ENCODE assay signal across 9 cellular contexts in genomic region chr20:58179083-58179431, GRCh38. TPM values are rescaled to one million over a fixed set of nuclear protein-coding genes. Genes with fewer than 3 reads are reported as not detected.
DNase-seq lines count a peak whose midpoint lies in the region; FAIRE-seq and TF ChIP-seq lines count a peak whose summit lies in the region.
"Had no signal": no experiment of that assay in that cellular context is flagged by ENCODE, and none has a peak within 500 bp of the region (broad histone marks: within the 10 kb centered on the region; RNA-seq: fewer than 3 reads in every experiment).

No MANE protein-coding gene starts in this region.

- POLR2A ChIA-PET in RWPE1 (lab: Yijun Ruan, JAX; ENCODE audit: low non-redundant PET), result no interaction called here

- H2AFZ ChIP-seq in neural cell (ENCODE audit: low read depth, low read length), result no peak overlapping the region

- no peak overlapping the region for H3K4me2 ChIP-seq in neural cell (ENCODE audit: low read length)

- H3K9me2 ChIP-seq in neural cell (ENCODE audit: insufficient read depth, low read length), result no peaks in the 10 kb centered on the region

- no peaks in the 10 kb centered on the region for H3F3A ChIP-seq in neural cell (ENCODE audit: insufficient read depth, low read length, poor library complexity, severe bottlenecking)

- no peaks in the 10 kb centered on the region for H3K79me2 ChIP-seq in neural cell (replicated peaks; ENCODE audit: insufficient read depth, low read length)

- no peak for TF ChIP-seq RAD21 in neural cell (conservative IDR thresholded peaks at IDR 0.05)

- FAIRE-seq in GM12892 (lab: Jason Lieb, UNC), result no peak

- no peaks in the 10 kb centered on the region for H4K20me1 ChIP-seq in neural cell (ENCODE audit: insufficient read depth)

- peaks cover 20% of the 10 kb centered on the region for H3K27me3 Mint-ChIP-seq in brain

- TF ChIP-seq POLR2A in GM12892 (IDR thresholded peaks at IDR 0.05; ENCODE audit: low read depth, low read length), result no peak

- TF ChIP-seq CTCF in C4-2B (conservative IDR thresholded peaks at IDR 0.05), result no peak
- no peak for TF ChIP-seq CTCF in LNCaP clone FGC (IDR thresholded peaks at IDR 0.05; ENCODE audit: control insufficient read depth, extremely low read depth, insufficient read depth)
- TF ChIP-seq CTCF in brain (conservative IDR thresholded peaks at IDR 0.05), result no peak
- TF ChIP-seq CTCF in neural cell (IDR thresholded peaks at IDR 0.05; ENCODE audit: poor library complexity, severe bottlenecking), result no peak
- TF ChIP-seq CTCF in RWPE1 (conservative IDR thresholded peaks at IDR 0.05; ENCODE audit: low read depth), result no peak

- peaks cover 0 to 5% (median 3%) of the 10 kb centered on the region in 5 experiments for H3K9me3 Mint-ChIP-seq in brain

- H3K4me3 ChIP-seq in LNCaP clone FGC (ENCODE audit: low read depth, low read length), result peak overlapping the region; percentile 41
- peak overlapping the region; percentile 56 for H3K4me3 ChIP-seq in neural cell (ENCODE audit: low read length)
- H3K4me3 ChIP-seq: cardiac muscle cell had no signal

- H3K9me3 ChIP-seq in neural cell (ENCODE audit: low read length), result no peaks in the 10 kb centered on the region

- peak overlapping the region; percentile 58 to 79 (median 72) for H3K4me3 Mint-ChIP-seq in brain

- no peaks in the 10 kb centered on the region for H3K36me3 Mint-ChIP-seq in brain

- H3K27ac Mint-ChIP-seq in brain, result peak overlapping the region in 3 of 5 experiments; percentile 1 to 85 (median 39)

- DNase-seq in LNCaP clone FGC (ENCODE audit: low read depth) (no peak), GM12892 (ENCODE audit: insufficient read length) (no peak), RWPE1 (ENCODE audit: low spot score) (no peak)
- DNase-seq in effector CD8-positive, alpha-beta T cell (lab: John Stamatoyannopoulos, UW), result no peak
- DNase-seq in central memory CD4-positive, alpha-beta T cell, result no peak

- H3K36me3 ChIP-seq in neural cell (ENCODE audit: insufficient read depth, low read length), result no peaks in the 10 kb centered on the region
- H3K36me3 ChIP-seq: cardiac muscle cell had no signal

- peaks cover 10% of the 10 kb centered on the region for H3K27me3 ChIP-seq in neural cell (ENCODE audit: insufficient read depth, low read depth, low read length)

- H3K27ac ChIP-seq in C4-2B, result peak overlapping the region; percentile 41
- H3K27ac ChIP-seq in neural cell (ENCODE audit: low read length), result no peak overlapping the region
- H3K27ac ChIP-seq in RWPE1, result no peak overlapping the region
- H3K27ac ChIP-seq: cardiac muscle cell had no signal

- no peak for TF ChIP-seq EP300 in neural cell (conservative IDR thresholded peaks at IDR 0.05; ENCODE audit: poor library complexity, severe bottlenecking)

- peaks cover 40% of the 10 kb centered on the region for H3K4me1 Mint-ChIP-seq in brain

- H3K9ac ChIP-seq in neural cell (ENCODE audit: low read length), result no peak overlapping the region

- CTCF ChIA-PET in RWPE1 (lab: Yijun Ruan, JAX), result interaction anchor here (1.0 to 1.9 kb wide), 7 partner anchors 9 to 556 kb away, joined by 3 to 14 read pairs (median 4); no protein-coding TSS in a partner anchor

TF ChIP-seq in neural cell, 6 proteins besides CTCF, POLR2A, EP300 and RAD21:
- TF ChIP-seq SMC3 (conservative IDR thresholded peaks at IDR 0.05; ENCODE audit: poor library complexity), result no peak
- TF ChIP-seq POLR2AphosphoS5 (IDR thresholded peaks at IDR 0.05), result no peak
- no peak for TF ChIP-seq EZH2 (IDR thresholded peaks at IDR 0.05; ENCODE audit: borderline replicate concordance, insufficient read depth, low read length, poor library complexity, severe bottlenecking)
- no peak for TF ChIP-seq TAF1 (IDR thresholded peaks at IDR 0.05; ENCODE audit: low read depth)
- TF ChIP-seq MXI1 (conservative IDR thresholded peaks at IDR 0.05; ENCODE audit: poor library complexity, severe bottlenecking), result no peak
- TF ChIP-seq, protein P1, sequence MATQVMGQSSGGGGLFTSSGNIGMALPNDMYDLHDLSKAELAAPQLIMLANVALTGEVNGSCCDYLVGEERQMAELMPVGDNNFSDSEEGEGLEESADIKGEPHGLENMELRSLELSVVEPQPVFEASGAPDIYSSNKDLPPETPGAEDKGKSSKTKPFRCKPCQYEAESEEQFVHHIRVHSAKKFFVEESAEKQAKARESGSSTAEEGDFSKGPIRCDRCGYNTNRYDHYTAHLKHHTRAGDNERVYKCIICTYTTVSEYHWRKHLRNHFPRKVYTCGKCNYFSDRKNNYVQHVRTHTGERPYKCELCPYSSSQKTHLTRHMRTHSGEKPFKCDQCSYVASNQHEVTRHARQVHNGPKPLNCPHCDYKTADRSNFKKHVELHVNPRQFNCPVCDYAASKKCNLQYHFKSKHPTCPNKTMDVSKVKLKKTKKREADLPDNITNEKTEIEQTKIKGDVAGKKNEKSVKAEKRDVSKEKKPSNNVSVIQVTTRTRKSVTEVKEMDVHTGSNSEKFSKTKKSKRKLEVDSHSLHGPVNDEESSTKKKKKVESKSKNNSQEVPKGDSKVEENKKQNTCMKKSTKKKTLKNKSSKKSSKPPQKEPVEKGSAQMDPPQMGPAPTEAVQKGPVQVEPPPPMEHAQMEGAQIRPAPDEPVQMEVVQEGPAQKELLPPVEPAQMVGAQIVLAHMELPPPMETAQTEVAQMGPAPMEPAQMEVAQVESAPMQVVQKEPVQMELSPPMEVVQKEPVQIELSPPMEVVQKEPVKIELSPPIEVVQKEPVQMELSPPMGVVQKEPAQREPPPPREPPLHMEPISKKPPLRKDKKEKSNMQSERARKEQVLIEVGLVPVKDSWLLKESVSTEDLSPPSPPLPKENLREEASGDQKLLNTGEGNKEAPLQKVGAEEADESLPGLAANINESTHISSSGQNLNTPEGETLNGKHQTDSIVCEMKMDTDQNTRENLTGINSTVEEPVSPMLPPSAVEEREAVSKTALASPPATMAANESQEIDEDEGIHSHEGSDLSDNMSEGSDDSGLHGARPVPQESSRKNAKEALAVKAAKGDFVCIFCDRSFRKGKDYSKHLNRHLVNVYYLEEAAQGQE (IDR thresholded peaks at IDR 0.05; ENCODE audit: borderline replicate concordance), result no peak

RNA-seq across cellular contexts. Expression of gene ANKRD60, which starts 49.4 kb away (rescaled TPM):
- polyA plus RNA-seq in brain (ENCODE audit: insufficient read depth, low read depth, low replicate concordance) (not detected), neural cell (not detected in 2 replicates)
- not detected in 2 replicates for polyA minus RNA-seq in neural cell
- polyA plus RNA-seq in GM12892 (2012; ENCODE audit: missing spikeins), result not detected
- polyA plus RNA-seq: cardiac muscle cell had no signal
